8 cellular contexts compared by ENCODE assay signal in the genomic region with DNA sequence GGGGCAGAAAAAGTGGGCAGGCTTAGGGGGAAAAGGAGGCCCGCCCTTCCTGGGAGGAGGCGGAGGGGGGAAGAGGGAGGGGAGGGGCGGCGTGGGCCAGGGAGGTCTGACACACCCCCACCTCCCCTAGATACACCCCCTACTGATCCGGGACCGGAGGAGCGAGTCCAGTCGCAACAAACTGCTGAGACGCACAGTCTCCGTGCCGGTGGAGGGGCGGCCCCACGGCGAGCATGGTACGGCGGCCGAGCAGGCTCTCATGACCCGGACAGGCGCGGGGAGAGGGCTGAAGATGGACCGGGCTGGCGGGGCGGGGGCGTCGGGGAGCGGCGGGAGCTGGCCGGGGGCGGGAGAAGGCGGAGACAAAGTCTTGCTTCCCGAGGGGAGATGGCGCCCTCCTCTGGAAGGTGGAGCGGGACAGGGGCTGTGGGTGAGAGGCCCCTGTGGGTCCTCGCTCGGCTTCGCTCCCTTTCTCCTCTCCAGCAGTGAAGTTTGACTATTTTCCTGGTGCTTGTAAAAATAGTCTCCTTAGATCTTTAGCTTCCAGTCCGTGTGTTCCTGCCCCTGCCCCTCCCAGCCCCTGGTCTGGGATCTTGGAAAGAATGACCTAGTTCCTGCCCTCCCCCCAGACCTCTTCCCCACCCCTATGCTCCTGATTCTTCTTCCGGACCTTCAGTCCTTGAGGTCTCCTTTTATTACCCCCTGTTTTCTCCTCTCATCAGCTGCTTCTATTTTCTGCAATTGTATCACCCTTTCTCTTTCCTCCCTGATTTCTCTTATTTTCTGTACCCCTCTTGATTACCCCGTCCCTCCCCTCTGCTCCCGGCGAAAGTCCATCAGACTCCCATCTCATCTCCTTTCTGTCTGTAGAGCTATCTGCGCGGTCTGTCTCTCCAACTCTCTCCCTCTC. TPM values are rescaled to one million over a fixed set of nuclear protein-coding genes. Genes with fewer than 3 reads are reported as not detected.
DNase-seq lines count a peak whose midpoint lies in the region; ATAC-seq and TF ChIP-seq lines count a peak whose summit lies in the region.

No MANE protein-coding gene starts in this region.

- peak overlapping the region; percentile 86 to 93 for H3K27ac ChIP-seq in left lung

- peaks cover 14 to 58% of the 10 kb centered on the region in 2 donors for H3K4me1 ChIP-seq in left lung

- H3K4me3 ChIP-seq in left lung: peak overlapping the region; percentile 49 to 62

- TF ChIP-seq CTCF in left lung (IDR thresholded peaks at IDR 0.05): peak; percentile 43 to 47

- intact Hi-C loops in left lung (cut with DNase I): no loop called here

- DNase-seq in EH (ENCODE audit: low read depth): peak; percentile 84
- peak; percentile 81 for DNase-seq in NCI-H460 (ENCODE audit: extremely low read depth, low read depth)
- DNase-seq in activated CD4-positive, alpha-beta T cell treated with anti-CD3 and anti-CD28 coated beads, Interleukin-2, amount 50 U/mL, for 1 hour: peak; percentile 79
- DNase-seq in cortex of kidney (lab: John Stamatoyannopoulos, UW): peak; percentile 44
- DNase-seq in left lung: peak; percentile 92 to 94
- peak; percentile 78 to 82 for DNase-seq in stimulated activated CD4-positive, alpha-beta T cell treated with anti-CD3 and anti-CD28 coated beads, Interleukin-2, amount 100 ng/mL, for 48 hours

- H3K36me3 ChIP-seq in left lung: no peaks in the 10 kb centered on the region

- H3K27me3 ChIP-seq in left lung: no peaks in the 10 kb centered on the region

- no peaks in the 10 kb centered on the region for H3K9me3 ChIP-seq in left lung

- ATAC-seq in HG02623 (IDR thresholded peaks at IDR 0.05; ENCODE audit: unreplicated experiment): peak; percentile 45
- ATAC-seq in left lung: peak; percentile 84
- ATAC-seq in GM21390 (IDR thresholded peaks at IDR 0.05; ENCODE audit: unreplicated experiment): no peak

RNA-seq across cellular contexts. Expression of a gene that starts 6.1 kb away (rescaled TPM):
- total RNA-seq in NCI-H460 (2014; rRNA removed; shearing (Covaris generic)): 1.2 TPM in 2 replicates
- 3.9 and 6.1 TPM in 2 replicates for polyA plus RNA-seq in NCI-H460 (2014; cell fraction: nucleus; rRNA removed)
- 10 to 100 TPM; 18.1 to 18.5 TPM for total RNA-seq in left lung

RNA-seq across cellular contexts. Expression of a gene that starts 8.0 kb away (rescaled TPM):
- 132 and 160 TPM in 2 replicates for total RNA-seq in NCI-H460 (2014; rRNA removed; shearing (Covaris generic))
- 68.8 and 91.8 TPM in 2 replicates for polyA plus RNA-seq in NCI-H460 (2014; cell fraction: nucleus; rRNA removed)
- total RNA-seq in left lung: 100 to 1,000 TPM; 144 to 175 TPM

RNA-seq across cellular contexts. Expression of a gene that starts 15.1 kb away (rescaled TPM):
- 15.9 and 18.8 TPM in 2 replicates for total RNA-seq in NCI-H460 (2014; rRNA removed; shearing (Covaris generic))
- 47.8 and 55.6 TPM in 2 replicates for polyA plus RNA-seq in NCI-H460 (2014; cell fraction: nucleus; rRNA removed)
- total RNA-seq in left lung: 10 to 100 TPM; 43.4 to 45.6 TPM

RNA-seq across cellular contexts. Expression of a gene that starts 28.5 kb away (rescaled TPM):
- 5.2 and 6.4 TPM in 2 replicates for total RNA-seq in NCI-H460 (2014; rRNA removed; shearing (Covaris generic))
- 2.7 and 6.2 TPM in 2 replicates for polyA plus RNA-seq in NCI-H460 (2014; cell fraction: nucleus; rRNA removed)
- total RNA-seq in left lung: 1 to 10 TPM; 5.8 to 9.8 TPM

RNA-seq across cellular contexts. Expression of a gene that starts 34.3 kb away (rescaled TPM):
- 14.7 and 16.9 TPM in 2 replicates for total RNA-seq in NCI-H460 (2014; rRNA removed; shearing (Covaris generic))
- polyA plus RNA-seq in NCI-H460 (2014; cell fraction: nucleus; rRNA removed): 45.4 and 72.0 TPM in 2 replicates
- total RNA-seq in left lung: 1 to 10 TPM; 5.8 to 9.9 TPM
